Comparison of ENCODE assay signal across 14 cellular contexts in the genomic region with DNA sequence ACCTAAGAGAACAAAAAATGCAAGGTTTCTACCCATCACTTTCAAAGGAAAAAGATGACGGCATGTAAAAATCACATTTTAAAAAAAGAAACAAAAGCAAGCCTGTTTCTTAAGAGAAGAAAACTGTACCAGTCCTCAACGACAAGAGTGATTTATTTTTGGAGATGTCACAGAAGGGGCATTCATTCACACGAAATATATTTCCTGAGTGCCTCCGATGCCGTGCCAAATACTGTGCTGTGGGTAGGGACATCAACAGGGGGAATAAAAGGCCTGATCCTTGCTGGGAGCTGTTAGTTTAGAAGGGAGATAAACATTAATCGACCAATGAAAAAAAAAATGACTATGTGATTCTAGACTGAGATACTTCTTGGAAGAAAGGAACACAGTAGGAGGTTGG.
DNase-seq lines count a peak whose midpoint lies in the region; TF ChIP-seq lines count a peak whose summit lies in the region.
"Had no signal": no experiment of that assay in that cellular context is flagged by ENCODE, and none has a peak within 500 bp of the region (broad histone marks: within the 10 kb centered on the region; RNA-seq: fewer than 3 reads in every experiment).

No MANE protein-coding gene starts in this region.

- no peak overlapping the region for H3K4me3 ChIP-seq in A673 (ENCODE audit: low read depth, low read length, poor library complexity, severe bottlenecking)
- H3K4me3 ChIP-seq in endodermal cell (ENCODE audit: low read length), result no peak overlapping the region
- H3K4me3 ChIP-seq in neural progenitor cell, result no peak overlapping the region
- H3K4me3 ChIP-seq: BLaER1 had no signal

- H3K36me3 ChIP-seq in A673 (ENCODE audit: insufficient read depth, low read length, poor library complexity, severe bottlenecking) (no peaks in the 10 kb centered on the region), endodermal cell (ENCODE audit: control insufficient read depth, insufficient read depth, low read length) (no peaks in the 10 kb centered on the region), neural progenitor cell (no peaks in the 10 kb centered on the region)
- H3K36me3 ChIP-seq: BLaER1 had no signal

- TF ChIP-seq CTCF in A673 (conservative IDR thresholded peaks at IDR 0.05; ENCODE audit: low read depth, low read length) (no peak), endodermal cell (conservative IDR thresholded peaks at IDR 0.05) (no peak), neural progenitor cell (IDR thresholded peaks at IDR 0.05) (no peak), mesothelial cell of epicardium (IDR thresholded peaks at IDR 0.05; ENCODE audit: unreplicated experiment) (no peak)

- H3K27me3 Mint-ChIP-seq in endodermal cell (ENCODE audit: insufficient read depth), result no peaks in the 10 kb centered on the region
- peaks cover 2% of the 10 kb centered on the region for H3K27me3 Mint-ChIP-seq in neural progenitor cell (ENCODE audit: insufficient read depth, low read depth)
- no peaks in the 10 kb centered on the region for H3K27me3 Mint-ChIP-seq in mesothelial cell of epicardium (ENCODE audit: low read depth)
- no peaks in the 10 kb centered on the region for H3K27me3 Mint-ChIP-seq in activated CD4-positive, alpha-beta memory T cell treated with anti-CD3 and anti-CD28 coated beads, Interleukin-2, amount 10 ng/mL, durations not matched to agents 7 days and 5 days
- H3K27me3 Mint-ChIP-seq: CD8-positive, alpha-beta memory T cell had no signal

- no TSS peak for BruUV-seq in A673 (replicated peaks; lab: Mats Ljungman, UMichigan)

- no peaks in the 10 kb centered on the region for H3K79me2 ChIP-seq in neural progenitor cell (ENCODE audit: low read depth)

- H3K27ac Mint-ChIP-seq in endodermal cell, result peak overlapping the region; percentile 3
- H3K27ac Mint-ChIP-seq in neural progenitor cell, result no peak overlapping the region
- H3K27ac Mint-ChIP-seq in mesothelial cell of epicardium, result no peak overlapping the region
- no peak overlapping the region for H3K27ac Mint-ChIP-seq in activated CD4-positive, alpha-beta memory T cell treated with anti-CD3 and anti-CD28 coated beads, Interleukin-2, amount 10 ng/mL, durations not matched to agents 7 days and 5 days
- H3K27ac Mint-ChIP-seq: CD8-positive, alpha-beta memory T cell had no signal

- H2AFZ ChIP-seq in neural progenitor cell (replicated peaks), result peak overlapping the region; percentile 44

- CTCF ChIA-PET in A673 (lab: Charles Lee), result no interaction called here
- CTCF ChIA-PET in activated CD4-positive, alpha-beta memory T cell treated with anti-CD3 and anti-CD28 coated beads, Interleukin-2, amount 10 ng/mL, durations not matched to agents 7 days and 5 days (lab: Charles Lee), result no interaction called here

- DNase-seq in A673 (ENCODE audit: low spot score) (peak; percentile 32), RPMI7951 (ENCODE audit: low read depth) (peak; percentile 42), endodermal cell (no peak), neural progenitor cell (ENCODE audit: low spot score) (no peak), mesothelial cell of epicardium (ENCODE audit: low spot score in 2 of 2, unreplicated experiment in 2 of 2) (no peak)
- DNase-seq in activated T-cell treated with anti-CD3 and anti-CD28 coated beads, Interleukin-2, amount 50 U/mL, for 1 hour, result no peak
- DNase-seq in activated CD4-positive, alpha-beta memory T cell treated with anti-CD3 and anti-CD28 coated beads, Interleukin-2, amount 10 ng/mL, durations not matched to agents 7 days and 5 days, result no peak
- DNase-seq: AML-193; Calu3; CD8-positive, alpha-beta memory T cell; DMS 273 treated with DMSO at 0.1 percent for 48 hours; IMR-90 had no signal

- H3K27me3 ChIP-seq in A673 (replicated peaks; ENCODE audit: insufficient read depth, low read depth, low read length, poor library complexity) (no peaks in the 10 kb centered on the region), endodermal cell (ENCODE audit: control insufficient read depth, insufficient read depth, low read length, poor library complexity, severe bottlenecking) (no peaks in the 10 kb centered on the region), neural progenitor cell (no peaks in the 10 kb centered on the region)
- H3K27me3 ChIP-seq: BLaER1 had no signal

- no peak overlapping the region for H3K4me3 Mint-ChIP-seq in endodermal cell
- H3K4me3 Mint-ChIP-seq in neural progenitor cell, result no peak overlapping the region
- H3K4me3 Mint-ChIP-seq in mesothelial cell of epicardium, result no peak overlapping the region
- H3K4me3 Mint-ChIP-seq in activated CD4-positive, alpha-beta memory T cell treated with anti-CD3 and anti-CD28 coated beads, Interleukin-2, amount 10 ng/mL, durations not matched to agents 7 days and 5 days, result no peak overlapping the region
- H3K4me3 Mint-ChIP-seq: CD8-positive, alpha-beta memory T cell had no signal

- no peaks in the 10 kb centered on the region for H4K20me1 ChIP-seq in neural progenitor cell (ENCODE audit: low read depth)
- H4K20me1 ChIP-seq: BLaER1 had no signal

- H3K9ac ChIP-seq in endodermal cell (ENCODE audit: extremely low read depth, low read length, poor library complexity, severe bottlenecking), result no peak overlapping the region
- no peak overlapping the region for H3K9ac ChIP-seq in neural progenitor cell
- H3K9ac ChIP-seq: BLaER1 had no signal

- H3K4me1 ChIP-seq in A673 (ENCODE audit: insufficient read depth, low read length, poor library complexity, severe bottlenecking), result peaks cover 25% of the 10 kb centered on the region
- H3K4me1 ChIP-seq in endodermal cell (ENCODE audit: control insufficient read depth, insufficient read depth, low read length), result no peaks in the 10 kb centered on the region
- H3K4me1 ChIP-seq in neural progenitor cell, result peaks cover 23% of the 10 kb centered on the region
- H3K4me1 ChIP-seq: BLaER1 had no signal

- peaks cover 8% of the 10 kb centered on the region for H3F3A ChIP-seq in neural progenitor cell (ENCODE audit: low read depth)

- 93 to 96% methylated on average over 5 to 6 of the region's 6 CpGs for WGBS in endodermal cell (ENCODE audit: insufficient coverage in 1 of 2, insufficient read length in 1 of 2), 2 experiments

- H3K4me1 Mint-ChIP-seq in endodermal cell (peaks cover 13% of the 10 kb centered on the region), neural progenitor cell (peaks cover 34% of the 10 kb centered on the region), mesothelial cell of epicardium (no peaks in the 10 kb centered on the region)
- H3K4me1 Mint-ChIP-seq in activated CD4-positive, alpha-beta memory T cell treated with anti-CD3 and anti-CD28 coated beads, Interleukin-2, amount 10 ng/mL, durations not matched to agents 7 days and 5 days, result no peaks in the 10 kb centered on the region
- H3K4me1 Mint-ChIP-seq: CD8-positive, alpha-beta memory T cell had no signal

- H3K36me3 Mint-ChIP-seq in endodermal cell (ENCODE audit: low read depth) (no peaks in the 10 kb centered on the region), neural progenitor cell (peaks cover 8% of the 10 kb centered on the region), mesothelial cell of epicardium (no peaks in the 10 kb centered on the region)
- H3K36me3 Mint-ChIP-seq in activated CD4-positive, alpha-beta memory T cell treated with anti-CD3 and anti-CD28 coated beads, Interleukin-2, amount 10 ng/mL, durations not matched to agents 7 days and 5 days (ENCODE audit: low read depth), result no peaks in the 10 kb centered on the region
- H3K36me3 Mint-ChIP-seq: CD8-positive, alpha-beta memory T cell had no signal

- POLR2A ChIA-PET in A673 (lab: Charles Lee; ENCODE audit: low non-redundant PET), result no interaction called here
- POLR2A ChIA-PET in activated CD4-positive, alpha-beta memory T cell treated with anti-CD3 and anti-CD28 coated beads, Interleukin-2, amount 10 ng/mL, durations not matched to agents 7 days and 5 days (lab: Charles Lee), result no interaction called here

- H3K9me3 ChIP-seq in A673 (ENCODE audit: low read depth, low read length, poor library complexity, severe bottlenecking), result no peaks in the 10 kb centered on the region
- no peaks in the 10 kb centered on the region for H3K9me3 ChIP-seq in endodermal cell (ENCODE audit: control insufficient read depth, low read length)
- no peaks in the 10 kb centered on the region for H3K9me3 ChIP-seq in neural progenitor cell (ENCODE audit: low read depth)
- H3K9me3 ChIP-seq: BLaER1 had no signal

- H3K9me3 Mint-ChIP-seq in endodermal cell (no peaks in the 10 kb centered on the region), neural progenitor cell (no peaks in the 10 kb centered on the region), mesothelial cell of epicardium (no peaks in the 10 kb centered on the region)
- no peaks in the 10 kb centered on the region for H3K9me3 Mint-ChIP-seq in activated CD4-positive, alpha-beta memory T cell treated with anti-CD3 and anti-CD28 coated beads, Interleukin-2, amount 10 ng/mL, durations not matched to agents 7 days and 5 days

- H3K4me2 ChIP-seq in neural progenitor cell, result no peak overlapping the region
- H3K4me2 ChIP-seq: BLaER1 had no signal

- intact Hi-C loops in A673 (cut with micrococcal nuclease; ENCODE audit: unreplicated experiment), result no loop called here

- H3K27ac ChIP-seq in A673 (ENCODE audit: low read depth, low read length, poor library complexity, severe bottlenecking), result peak overlapping the region; percentile 18
- H3K27ac ChIP-seq in endodermal cell (ENCODE audit: low read depth, low read length), result peak overlapping the region; percentile 6
- H3K27ac ChIP-seq in neural progenitor cell, result no peak overlapping the region
- H3K27ac ChIP-seq: 22Rv1, BLaER1 had no signal

Comparison
In these comparisons a context has a peak if more than half of its experiments do, and no peak if none do; other contexts are left out.
1. DNase-seq: peak in A673 (single experiment) and RPMI7951 (single experiment); none in endodermal cell (single experiment), neural progenitor cell (single experiment), mesothelial cell of epicardium (0 of 2), activated T-cell treated with anti-CD3 and anti-CD28 coated beads, Interleukin-2, amount 50 U/mL, for 1 hour (single experiment) and activated CD4-positive, alpha-beta memory T cell treated with anti-CD3 and anti-CD28 coated beads, Interleukin-2, amount 10 ng/mL, durations not matched to agents 7 days and 5 days (single experiment).